In the genomic region with DNA sequence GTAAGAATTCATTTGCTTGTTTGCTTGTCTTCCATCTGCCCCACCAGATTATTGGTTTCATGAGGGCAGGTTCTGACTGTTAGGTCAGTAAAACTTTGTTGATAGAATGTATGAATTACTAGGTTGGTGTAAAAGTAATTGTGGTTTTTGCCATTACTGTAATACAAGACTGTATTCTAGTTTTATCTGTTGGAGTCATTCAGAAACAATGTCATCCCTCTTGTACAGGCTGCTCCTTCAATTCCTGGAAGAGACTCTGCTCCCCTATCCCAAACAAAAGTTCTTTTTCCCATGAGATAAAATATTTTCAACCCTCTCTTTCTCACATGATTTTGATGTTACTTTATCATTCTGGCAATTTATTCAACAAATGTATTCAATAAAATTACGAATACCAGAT, we compare ENCODE assay signal across 21 cellular contexts.
DNase-seq lines count a peak whose midpoint lies in the region; ATAC-seq and TF ChIP-seq lines count a peak whose summit lies in the region.
"Had no signal": no experiment of that assay in that cellular context is flagged by ENCODE, and none has a peak within 500 bp of the region (broad histone marks: within the 10 kb centered on the region; RNA-seq: fewer than 3 reads in every experiment).

No MANE protein-coding gene starts in this region.

- no peak for ATAC-seq in natural killer cell
- ATAC-seq in HG03460 (IDR thresholded peaks at IDR 0.05; ENCODE audit: unreplicated experiment), result no peak
- no peak for ATAC-seq in stimulated activated effector memory CD8-positive, alpha-beta T cell treated with anti-CD3 and anti-CD28 coated beads, Interleukin-12 subunit alpha, Interleukin-12 subunit beta, amount 100 ng/mL, for 72 hours

- H3K4me1 ChIP-seq in SJSA1 (replicated peaks), result peaks cover 49% of the 10 kb centered on the region

- no peaks in the 10 kb centered on the region for H3K27me3 Mint-ChIP-seq in natural killer cell (ENCODE audit: low read depth in 2 of 2)
- H3K27me3 Mint-ChIP-seq: IgD-negative memory B cell had no signal

- no peaks in the 10 kb centered on the region for H3K36me3 ChIP-seq in BJ (ENCODE audit: control insufficient read depth, insufficient read depth, low read length)
- H3K36me3 ChIP-seq in SJSA1, result no peaks in the 10 kb centered on the region

- POLR2A ChIA-PET in BJ (lab: Charles Lee), result no interaction called here

- H3K9me3 ChIP-seq in SJSA1 (replicated peaks), result no peaks in the 10 kb centered on the region

- H3K4me3 ChIP-seq in BJ (ENCODE audit: low read depth, low read length) (no peak overlapping the region), SJSA1 (no peak overlapping the region), fibroblast of mammary gland (ENCODE audit: control insufficient read depth, low read depth, low read length) (no peak overlapping the region)
- H3K4me3 ChIP-seq: PC-9 had no signal

- peak overlapping the region; percentile 92 to 98 for H3K27ac Mint-ChIP-seq in natural killer cell
- H3K27ac Mint-ChIP-seq in stimulated activated effector memory CD8-positive, alpha-beta T cell treated with anti-CD3 and anti-CD28 coated beads, Interleukin-12 subunit alpha, Interleukin-12 subunit beta, amount 100 ng/mL, for 72 hours, result no peak overlapping the region
- H3K27ac Mint-ChIP-seq: CD8-positive, alpha-beta memory T cell; H9; IgD-negative memory B cell had no signal

- peaks cover 58 to 65% of the 10 kb centered on the region in 2 donors for H3K4me1 Mint-ChIP-seq in natural killer cell
- H3K4me1 Mint-ChIP-seq in stimulated activated effector memory CD8-positive, alpha-beta T cell treated with anti-CD3 and anti-CD28 coated beads, Interleukin-12 subunit alpha, Interleukin-12 subunit beta, amount 100 ng/mL, for 72 hours, result no peaks in the 10 kb centered on the region

- H3K27me3 ChIP-seq in BJ (ENCODE audit: control insufficient read depth, insufficient read depth, low read length) (no peaks in the 10 kb centered on the region), SJSA1 (replicated peaks) (no peaks in the 10 kb centered on the region)

- CTCF ChIA-PET in BJ (lab: Yijun Ruan, JAX), result no interaction called here

- intact Hi-C loops in natural killer cell (cut with micrococcal nuclease), result loop anchor here (2.0 kb wide), 1 partner anchor 112 kb away; no protein-coding TSS in a partner anchor

- TF ChIP-seq CTCF in BJ (IDR thresholded peaks at IDR 0.05; ENCODE audit: insufficient read depth, low read depth, low read length) (no peak), fibroblast of mammary gland (conservative IDR thresholded peaks at IDR 0.05; ENCODE audit: control insufficient read depth, insufficient read depth, low read depth, low read length) (no peak), natural killer cell (IDR thresholded peaks at IDR 0.05) (no peak)

- peaks cover 3 to 6% of the 10 kb centered on the region in 2 donors for H3K9me3 Mint-ChIP-seq in natural killer cell
- H3K9me3 Mint-ChIP-seq in stimulated activated effector memory CD8-positive, alpha-beta T cell treated with anti-CD3 and anti-CD28 coated beads, Interleukin-12 subunit alpha, Interleukin-12 subunit beta, amount 100 ng/mL, for 72 hours, result no peaks in the 10 kb centered on the region
- H3K9me3 Mint-ChIP-seq: CD8-positive, alpha-beta memory T cell; H9; IgD-negative memory B cell had no signal

- peak overlapping the region; percentile 2; the same call in 1 of the 2 replicates for H3K27ac ChIP-seq in SJSA1
- H3K27ac ChIP-seq: PC-9, RWPE1 had no signal

- DNase-seq in BJ (ENCODE audit: low read depth) (peak; percentile 21), SJSA1 (ENCODE audit: low read depth in 1 of 2, low spot score in 2 of 2) (peak in 1 of 2 experiments; percentile 21), fibroblast of mammary gland (ENCODE audit: low read depth) (peak; percentile 17), natural killer cell (no peak), amniotic stem cell (lab: John Stamatoyannopoulos, UW) (no peak)
- DNase-seq in stimulated activated CD8-positive, alpha-beta memory T cell treated with anti-CD3 and anti-CD28 coated beads, Interleukin-4, amount 100 ng/mL, for 48 hours, result no peak
- DNase-seq in stimulated activated effector memory CD8-positive, alpha-beta T cell treated with anti-CD3 and anti-CD28 coated beads, Interleukin-12 subunit alpha, Interleukin-12 subunit beta, amount 100 ng/mL, for 72 hours (ENCODE audit: low spot score in 2 of 2), result no peak
- DNase-seq: C1 segment of cervical spinal cord; CD8-positive, alpha-beta memory T cell; DMS79 treated with DMSO at 0.1 percent for 48 hours; H9; Kasumi-1; NCI-H1105; NCI-H1694; NCI-H524; NCI-H82; PC-9; SIG-M5 had no signal

- peak overlapping the region; percentile 53 for H3K4me3 Mint-ChIP-seq in natural killer cell
- no peak overlapping the region for H3K4me3 Mint-ChIP-seq in stimulated activated effector memory CD8-positive, alpha-beta T cell treated with anti-CD3 and anti-CD28 coated beads, Interleukin-12 subunit alpha, Interleukin-12 subunit beta, amount 100 ng/mL, for 72 hours
- H3K4me3 Mint-ChIP-seq: CD8-positive, alpha-beta memory T cell; H9; IgD-negative memory B cell had no signal

- peaks cover 13% of the 10 kb centered on the region for H3K36me3 Mint-ChIP-seq in natural killer cell
- no peaks in the 10 kb centered on the region for H3K36me3 Mint-ChIP-seq in stimulated activated effector memory CD8-positive, alpha-beta T cell treated with anti-CD3 and anti-CD28 coated beads, Interleukin-12 subunit alpha, Interleukin-12 subunit beta, amount 100 ng/mL, for 72 hours
- H3K36me3 Mint-ChIP-seq: IgD-negative memory B cell had no signal

Comparison
In these comparisons a context has a peak if more than half of its experiments do, and no peak if none do; other contexts are left out.
1. DNase-seq: peak in BJ (single experiment) and fibroblast of mammary gland (single experiment); none in natural killer cell (single experiment), amniotic stem cell (single experiment), stimulated activated CD8-positive, alpha-beta memory T cell treated with anti-CD3 and anti-CD28 coated beads, Interleukin-4, amount 100 ng/mL, for 48 hours (single experiment) and stimulated activated effector memory CD8-positive, alpha-beta T cell treated with anti-CD3 and anti-CD28 coated beads, Interleukin-12 subunit alpha, Interleukin-12 subunit beta, amount 100 ng/mL, for 72 hours (0 of 2).